Comparison of ENCODE assay signal across 21 cellular contexts in the genomic region with DNA sequence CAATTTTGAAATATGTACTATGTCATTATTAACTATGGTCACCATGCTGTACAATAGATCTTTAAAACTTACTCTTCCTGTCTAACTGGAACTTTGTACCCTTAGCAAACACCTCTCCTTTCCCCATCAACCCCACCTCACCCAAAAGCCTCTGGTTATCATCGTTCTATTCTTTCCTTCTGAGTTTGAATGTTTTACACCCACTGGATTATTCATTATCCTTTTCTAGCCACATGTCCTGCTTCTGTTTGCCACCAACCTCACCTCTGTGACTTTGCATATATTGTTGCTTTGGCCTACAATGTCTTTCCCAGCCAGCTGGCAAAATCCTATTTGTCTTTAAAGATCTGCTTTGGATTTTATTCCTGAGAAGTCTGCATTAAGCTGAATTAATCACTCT.
A peak's percentile ranks its signal among the peaks of the same experiment; 100 is the strongest.
DNase-seq lines count a peak whose midpoint lies in the region; TF ChIP-seq lines count a peak whose summit lies in the region.
"Had no signal": no experiment of that assay in that cellular context is flagged by ENCODE, and none has a peak within 500 bp of the region (broad histone marks: within the 10 kb centered on the region; RNA-seq: fewer than 3 reads in every experiment).

No MANE protein-coding gene starts in this region.

- no peak overlapping the region for H3K4me3 ChIP-seq in coronary artery
- H3K4me3 ChIP-seq: GM12878 had no signal

- intact Hi-C loops in Calu3 (cut with micrococcal nuclease; ENCODE audit: unreplicated experiment) = no loop called here

- TF ChIP-seq CTCF in Calu3 (IDR thresholded peaks at IDR 0.05; ENCODE audit: unreplicated experiment) = no peak
- no peak for TF ChIP-seq CTCF in osteocyte (IDR thresholded peaks at IDR 0.05)
- no peak for TF ChIP-seq CTCF in coronary artery (IDR thresholded peaks at IDR 0.05)

- CTCF ChIA-PET in Calu3 (lab: Charles Lee) = interaction anchor here (1.0 to 1.2 kb wide), 2 partner anchors 54 to 324 kb away, joined by 3 to 6 read pairs; no protein-coding TSS in a partner anchor

- H3K27ac Mint-ChIP-seq in Calu3 (ENCODE audit: unreplicated experiment) (peak overlapping the region; percentile 21), immature natural killer cell (peak overlapping the region in 4 of 6 donors; percentile 5 to 38 (median 18)), osteocyte (ENCODE audit: unreplicated experiment) (peak overlapping the region; percentile 29)
- H3K27ac Mint-ChIP-seq: CD4-positive, alpha-beta memory T cell had no signal

- H3K9me3 Mint-ChIP-seq in Calu3 (ENCODE audit: low read depth, unreplicated experiment) = no peaks in the 10 kb centered on the region
- peaks cover 0 to 1% (median 0%) of the 10 kb centered on the region in 6 donors for H3K9me3 Mint-ChIP-seq in immature natural killer cell
- H3K9me3 Mint-ChIP-seq in osteocyte (ENCODE audit: unreplicated experiment) = no peaks in the 10 kb centered on the region
- H3K9me3 Mint-ChIP-seq: CD4-positive, alpha-beta memory T cell had no signal

- H3K36me3 Mint-ChIP-seq in Calu3 (ENCODE audit: insufficient read depth, unreplicated experiment) = no peaks in the 10 kb centered on the region
- peaks cover 0 to 10% (median 5%) of the 10 kb centered on the region in 3 donors for H3K36me3 Mint-ChIP-seq in immature natural killer cell
- peaks cover 19% of the 10 kb centered on the region for H3K36me3 Mint-ChIP-seq in osteocyte (ENCODE audit: unreplicated experiment)

- H3K4me3 Mint-ChIP-seq in Calu3 (ENCODE audit: low read depth, unreplicated experiment) (peak overlapping the region; percentile 0), immature natural killer cell (no peak overlapping the region), osteocyte (ENCODE audit: unreplicated experiment) (no peak overlapping the region)
- H3K4me3 Mint-ChIP-seq: CD4-positive, alpha-beta memory T cell had no signal

- H3K27me3 Mint-ChIP-seq in Calu3 (ENCODE audit: unreplicated experiment) = no peaks in the 10 kb centered on the region
- no peaks in the 10 kb centered on the region for H3K27me3 Mint-ChIP-seq in immature natural killer cell (ENCODE audit: low read depth in 3 of 3)
- no peaks in the 10 kb centered on the region for H3K27me3 Mint-ChIP-seq in osteocyte (ENCODE audit: unreplicated experiment)
- H3K27me3 Mint-ChIP-seq: CD4-positive, alpha-beta memory T cell had no signal

- peak; percentile 26 for DNase-seq in Calu3
- peak; percentile 96 for DNase-seq in NCI-H82 (lab: John Stamatoyannopoulos, UW)
- no peak for DNase-seq in immature natural killer cell
- no peak for DNase-seq in osteocyte (ENCODE audit: extremely low spot score, unreplicated experiment)
- DNase-seq in coronary artery (ENCODE audit: low spot score) = no peak
- no peak for DNase-seq in stimulated activated CD4-positive, alpha-beta T cell treated with anti-CD3 and anti-CD28 coated beads, Interleukin-4, amount 100 ng/mL, for 24 hours
- no peak for DNase-seq in T-helper 9 cell
- DNase-seq in activated naive CD4-positive, alpha-beta T cell treated with Interleukin-2 at 50 U/mL for 16 hours = no peak
- DNase-seq: 8988T; BE2C; CD4-positive, alpha-beta memory T cell; DND-41; GOT3; IMR-90; NCI-H1417 treated with DMSO at 0.1 percent for 48 hours; NCI-H2029; NCI-H2171; NCI-H446 treated with DMSO at 0.1 percent for 48 hours; RPMI8226; SIG-M5 had no signal

- BruUV-seq in Calu3 (replicated peaks; lab: Mats Ljungman, UMichigan) = no TSS peak

- H3K27ac ChIP-seq in coronary artery = no peak overlapping the region

- peaks cover 10% of the 10 kb centered on the region for H3K4me1 Mint-ChIP-seq in Calu3 (ENCODE audit: low read depth, unreplicated experiment)
- peaks cover 32 to 62% of the 10 kb centered on the region in 2 donors for H3K4me1 Mint-ChIP-seq in immature natural killer cell
- peaks cover 15% of the 10 kb centered on the region for H3K4me1 Mint-ChIP-seq in osteocyte (ENCODE audit: unreplicated experiment)

Comparison
In these comparisons a context has a peak if more than half of its experiments do, and no peak if none do; other contexts are left out.
1. DNase-seq: peak in Calu3 (single experiment) and NCI-H82 (single experiment); none in immature natural killer cell (0 of 3), osteocyte (single experiment), coronary artery (single experiment), stimulated activated CD4-positive, alpha-beta T cell treated with anti-CD3 and anti-CD28 coated beads, Interleukin-4, amount 100 ng/mL, for 24 hours (single experiment), T-helper 9 cell (single experiment) and activated naive CD4-positive, alpha-beta T cell treated with Interleukin-2 at 50 U/mL for 16 hours (single experiment).
2. Peak in every context shown above with its lines, with median percentiles within 50 percentile points of each other: H3K27ac Mint-ChIP-seq.